In the genomic region with DNA sequence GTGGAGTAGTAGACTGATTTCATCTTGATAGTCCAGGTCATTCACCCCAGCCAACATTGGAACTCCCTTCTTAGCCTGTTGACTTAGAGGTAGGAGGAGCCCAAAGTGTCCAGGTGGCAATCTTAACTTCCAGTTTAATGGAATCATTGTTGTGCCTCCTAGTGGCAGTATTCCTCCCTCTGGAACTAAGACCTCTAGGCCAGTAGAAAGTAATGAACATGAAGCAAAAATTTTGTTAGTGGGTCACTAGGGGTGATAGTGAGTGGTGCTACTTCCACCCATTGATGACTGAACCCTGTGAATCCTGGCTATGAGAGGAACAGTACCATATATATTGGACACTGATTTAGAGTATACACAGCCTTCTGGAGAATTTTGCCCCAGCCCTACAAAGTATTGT, we compare ENCODE assay signal across 12 cellular contexts. TPM values are rescaled to one million over a fixed set of nuclear protein-coding genes. Genes with fewer than 3 reads are reported as not detected.
DNase-seq lines count a peak whose midpoint lies in the region; ATAC-seq, FAIRE-seq and TF ChIP-seq lines count a peak whose summit lies in the region.
"Not testable (repeated sequence)": the region's sequence is repeated elsewhere in the genome, so short reads cannot be mapped to it uniquely, and the experiment has no call there.
"Had no signal": no experiment of that assay in that cellular context is flagged by ENCODE, and none has a peak within 500 bp of the region (broad histone marks: within the 10 kb centered on the region; RNA-seq: fewer than 3 reads in every experiment).

No MANE protein-coding gene starts in this region.

- H4K20me1 ChIP-seq in GM23338 (replicated peaks; ENCODE audit: insufficient read depth); HepG2 (ENCODE audit: insufficient read depth, low read length): not testable (repeated sequence)

- not testable (repeated sequence) for TF ChIP-seq RAD21 in HepG2 (CRISPR knock-in tag; IDR thresholded peaks at IDR 0.05)

- FAIRE-seq in HepG2 (lab: Jason Lieb, UNC), result peak; percentile 36
- not testable (repeated sequence) for FAIRE-seq in small intestine (lab: Jason Lieb, UNC)

- H3K36me3 ChIP-seq in GM23338 (ENCODE audit: insufficient read depth); body of pancreas (replicated peaks in 1 of 2; ENCODE audit: insufficient read depth in 1 of 2, low read depth in 2 of 2); HepG2 (replicated peaks in 1 of 2; ENCODE audit: control insufficient read depth in 1 of 2, insufficient read depth in 2 of 2, low read length in 2 of 2); small intestine (ENCODE audit: control insufficient read depth in 2 of 2, insufficient read depth in 2 of 2, low read length in 2 of 2): not testable (repeated sequence)

- H3K27me3 ChIP-seq in GM23338 (ENCODE audit: insufficient read depth); body of pancreas; foreskin keratinocyte; HepG2 (ENCODE audit: control insufficient read depth in 1 of 2, insufficient read depth in 2 of 2, low read length in 2 of 2); small intestine (ENCODE audit: control insufficient read depth in 2 of 2, insufficient read depth in 2 of 2, low read length in 2 of 2): not testable (repeated sequence)

- TF ChIP-seq CTCF in C4-2B (conservative IDR thresholded peaks at IDR 0.05), result peak; percentile 28
- TF ChIP-seq CTCF in GM23338 (conservative IDR thresholded peaks at IDR 0.05; ENCODE audit: low read depth in 2 of 2), result peak; percentile 42 to 45
- TF ChIP-seq CTCF in LNCAP (IDR thresholded peaks at IDR 0.05), result peak; percentile 14; the same call in 1 of the 2 replicates
- peak in 4 of 7 experiments; percentile 18 to 54 (median 24) for TF ChIP-seq CTCF in body of pancreas (IDR thresholded peaks at IDR 0.05)
- TF ChIP-seq CTCF in foreskin keratinocyte (conservative IDR thresholded peaks at IDR 0.05), result peak; percentile 5
- not testable (repeated sequence) for TF ChIP-seq CTCF in HepG2 (CRISPR knock-in tag; IDR thresholded peaks at IDR 0.05)

- H3K79me2 ChIP-seq in GM23338 (replicated peaks; ENCODE audit: insufficient read depth); HepG2 (ENCODE audit: insufficient read depth, low read length): not testable (repeated sequence)

- DNase-seq in GM23338 (ENCODE audit: low spot score) (peak; percentile 24), SK-MEL-5 (ENCODE audit: low read depth, low spot score) (peak; percentile 53), body of pancreas (peak in 2 of 4 donors; percentile 11 to 17), small intestine (peak; percentile 30)
- not testable (repeated sequence) for DNase-seq in foreskin keratinocyte; HepG2 (ENCODE audit: low spot score)

- H3K4me1 Mint-ChIP-seq in GM23338, result not testable (repeated sequence)

- intact Hi-C loops in body of pancreas (cut with DNase I), result not testable (repeated sequence)
- intact Hi-C loops in HepG2 (cut with micrococcal nuclease; ENCODE audit: unreplicated experiment), result loop anchor here (1.0 kb wide), 1 partner anchor 121 kb away; no protein-coding TSS in a partner anchor

- not testable (repeated sequence) for H3K4me2 ChIP-seq in GM23338; HepG2 (ENCODE audit: low read depth, low read length)

- not testable (repeated sequence) for TF ChIP-seq EP300 in HepG2 (IDR thresholded peaks at IDR 0.05; ENCODE audit: low read depth in 2 of 2, low read length in 2 of 2); HepG2 (CRISPR knock-in tag; IDR thresholded peaks at IDR 0.05; ENCODE audit: borderline replicate concordance)

- H2AFZ ChIP-seq in GM23338; HepG2 (ENCODE audit: low read length): not testable (repeated sequence)

- POLR2A ChIA-PET in HepG2 (lab: Yijun Ruan, JAX), result not testable (repeated sequence)

- H3K9me3 Mint-ChIP-seq in GM23338, result not testable (repeated sequence)

- H3K36me3 Mint-ChIP-seq in GM23338 (ENCODE audit: low read depth), result not testable (repeated sequence)

- TF ChIP-seq POLR2A in body of pancreas (IDR thresholded peaks at IDR 0.05); HepG2 (IDR thresholded peaks at IDR 0.05; ENCODE audit: insufficient read depth in 1 of 2, low read depth in 2 of 2, low read length in 2 of 2): not testable (repeated sequence)

- not testable (repeated sequence) for H3K27ac Mint-ChIP-seq in GM23338

- BruUV-seq in HepG2 (replicated peaks; lab: Mats Ljungman, UMichigan), result not testable (repeated sequence)

- H3K9me3 ChIP-seq in body of pancreas; HepG2 (ENCODE audit: low read length); small intestine (ENCODE audit: control insufficient read depth, low read depth): not testable (repeated sequence)

- not testable (repeated sequence) for H3K4me3 Mint-ChIP-seq in GM23338

- CTCF ChIA-PET in HepG2 (lab: Yijun Ruan, JAX; ENCODE audit: low intra/inter-chr PET ratio, low total read pairs), result not testable (repeated sequence)

- in situ Hi-C loops in SK-MEL-5 (cut with HindIII; ENCODE audit: low pct_unique_long_range_greater_than_20kb, low sequenced_read_pairs); HepG2 (cut with HindIII; ENCODE audit: extremely low pct_ligation_motif_present, low pct_unique_long_range_greater_than_20kb): not testable (repeated sequence)

- H3K9me2 ChIP-seq in GM23338 (ENCODE audit: insufficient read depth), result not testable (repeated sequence)

- H3K9ac ChIP-seq in HepG2 (ENCODE audit: insufficient read depth, low read depth, low read length), result not testable (repeated sequence)

- H3K4me3 ChIP-seq in GM23338; body of pancreas; HepG2 (replicated peaks in 1 of 3; ENCODE audit: insufficient read depth in 1 of 3, low read depth in 2 of 3, low read length in 3 of 3); small intestine (ENCODE audit: low read depth in 1 of 2, low read length in 2 of 2): not testable (repeated sequence)

- not testable (repeated sequence) for H3K4me1 ChIP-seq in GM23338 (ENCODE audit: insufficient read depth); body of pancreas; foreskin keratinocyte; HepG2 (ENCODE audit: insufficient read depth, low read length); small intestine (ENCODE audit: control insufficient read depth in 2 of 2, insufficient read depth in 1 of 2, low read depth in 1 of 2, low read length in 1 of 2)

- ATAC-seq in GM23338, body of pancreas, foreskin keratinocyte: not testable (repeated sequence)
- ATAC-seq in HepG2, result peak; percentile 52; the same call in 1 of the 3 replicates

- not testable (repeated sequence) for H3F3A ChIP-seq in GM23338 (replicated peaks; ENCODE audit: low read depth)

- not testable (repeated sequence) for H3K27me3 Mint-ChIP-seq in GM23338 (ENCODE audit: insufficient read depth, low read depth, poor library complexity)

- not testable (repeated sequence) for H3K27ac ChIP-seq in C4-2B; GM23338 (ENCODE audit: low read depth); body of pancreas; foreskin keratinocyte; HepG2 (ENCODE audit: extremely low read length, insufficient read depth, low read length); small intestine (ENCODE audit: low read depth in 1 of 2, low read length in 1 of 2)

RNA-seq across cellular contexts. Expression of gene AMER1, which starts 8.5 kb away (rescaled TPM):
- total RNA-seq in GM23338 (2014; rRNA removed; shearing (Covaris generic)), result 10.6 and 10.9 TPM in 2 replicates
- 0.48 and 0.57 TPM in 2 replicates for polyA plus RNA-seq in GM23338 (2016; fragmentation: Nextera tagmentation; extraction: Ambion mirVana)
- total RNA-seq in SK-MEL-5 (2014; rRNA removed; shearing (Covaris generic)), result 1.6 and 1.8 TPM in 2 replicates
- polyA plus RNA-seq in SK-MEL-5 (2015; cell fraction: cytosol; rRNA removed), result 2.1 and 2.4 TPM in 2 replicates
- polyA plus RNA-seq in SK-MEL-5 (2015; cell fraction: nucleus; rRNA removed), result 5.9 and 6.5 TPM in 2 replicates
- total RNA-seq in body of pancreas, result 1 to 10 TPM; 6.7 to 7.6 TPM
- total RNA-seq in foreskin keratinocyte, result 2.4 and 3.0 TPM in 2 replicates
- 0.48 and 0.66 TPM in 2 replicates for polyA plus RNA-seq in foreskin keratinocyte
- 10.4 and 10.8 TPM in 2 replicates for total RNA-seq in HepG2 (2016; rRNA removed; fragmentation: Illumina TruSeq; extraction: Trizol)
- 0.61 and 0.71 TPM in 2 replicates for total RNA-seq in HepG2 (2016; cell fraction: cytosol; rRNA removed; fragmentation: Illumina TruSeq; extraction: Trizol; ENCODE audit: low read depth)
- 9.1 and 10.4 TPM in 2 replicates for total RNA-seq in HepG2 (2016; cell fraction: insoluble cytoplasmic fraction; rRNA removed; fragmentation: Illumina TruSeq; extraction: Trizol)
- 3.6 and 3.8 TPM in 2 replicates for total RNA-seq in HepG2 (2016; cell fraction: membrane; rRNA removed; fragmentation: Illumina TruSeq; extraction: Trizol)
- total RNA-seq in HepG2 (2016; cell fraction: nucleus; rRNA removed; fragmentation: Illumina TruSeq; extraction: Trizol), result 11.8 and 13.9 TPM in 2 replicates
- 2.8 and 3.1 TPM in 2 replicates for polyA plus RNA-seq in HepG2 (2011; rRNA removed)
- polyA plus RNA-seq in HepG2 (2011; cell fraction: cytosol; rRNA removed), result 1.6 and 2.0 TPM in 2 replicates
- polyA plus RNA-seq in HepG2 (2011; cell fraction: nucleus; rRNA removed), result 4.2 and 4.7 TPM in 2 replicates
- 3.6 and 4.0 TPM in 2 replicates for polyA plus RNA-seq in HepG2 (2012)
- polyA plus RNA-seq in HepG2 (2016; cell fraction: cytosol; fragmentation: Illumina TruSeq; extraction: Trizol; ENCODE audit: low read depth), result 0.17 and 0.29 TPM in 2 replicates
- polyA plus RNA-seq in HepG2 (2016; cell fraction: insoluble cytoplasmic fraction; fragmentation: Illumina TruSeq; extraction: Trizol; ENCODE audit: low read depth), result 5.3 and 6.3 TPM in 2 replicates
- polyA plus RNA-seq in HepG2 (2016; cell fraction: membrane; fragmentation: Illumina TruSeq; extraction: Trizol; ENCODE audit: low read depth), result 1.0 and 1.1 TPM in 2 replicates
- 9.9 and 11.4 TPM in 2 replicates for polyA plus RNA-seq in HepG2 (2016; cell fraction: nucleus; fragmentation: Illumina TruSeq; extraction: Trizol; ENCODE audit: insufficient read depth, low read depth)
- polyA minus RNA-seq in HepG2 (2011; rRNA and poly(A)+ RNA removed; ENCODE audit: low replicate concordance), result 8.5 and 12.3 TPM in 2 replicates
- 2.5 and 3.5 TPM in 2 replicates for polyA minus RNA-seq in HepG2 (2011; cell fraction: cytosol; rRNA and poly(A)+ RNA removed)
- polyA minus RNA-seq in HepG2 (2011; cell fraction: nucleus; rRNA and poly(A)+ RNA removed), result 7.6 and 9.1 TPM in 2 replicates
- polyA plus RNA-seq in small intestine, result 1 to 10 TPM; 1.1 to 2.4 (median 1.4) TPM

RNA-seq across cellular contexts. Expression of gene ASB12, which starts 16.4 kb away (rescaled TPM):
- 0.39 and 1.2 TPM in 2 replicates for total RNA-seq in GM23338 (2014; rRNA removed; shearing (Covaris generic))
- polyA plus RNA-seq in GM23338 (2016; fragmentation: Nextera tagmentation; extraction: Ambion mirVana) (0.63 and 1.1 TPM in 2 replicates), foreskin keratinocyte (0.11 TPM in 1 of 2 replicates, not detected in the other), HepG2 (2011; rRNA removed) (0.05 TPM in 1 of 2 replicates, not detected in the other), small intestine (under 1 TPM in 1 of 3 donors, not detected in 2; 0.18 TPM)
- total RNA-seq in SK-MEL-5 (2014; rRNA removed; shearing (Covaris generic)), result not detected in 2 replicates
- polyA plus RNA-seq in SK-MEL-5 (2015; cell fraction: cytosol; rRNA removed), result 0.08 TPM in 1 of 2 replicates, not detected in the other
- polyA plus RNA-seq in SK-MEL-5 (2015; cell fraction: nucleus; rRNA removed), result not detected in 2 replicates
- total RNA-seq in body of pancreas (not detected), foreskin keratinocyte (0.07 TPM in 1 of 2 replicates, not detected in the other), HepG2 (2016; rRNA removed; fragmentation: Illumina TruSeq; extraction: Trizol) (not detected in 2 replicates)
- total RNA-seq in HepG2 (2016; cell fraction: cytosol; rRNA removed; fragmentation: Illumina TruSeq; extraction: Trizol; ENCODE audit: low read depth), result not detected in 2 replicates
- total RNA-seq in HepG2 (2016; cell fraction: insoluble cytoplasmic fraction; rRNA removed; fragmentation: Illumina TruSeq; extraction: Trizol), result not detected in 2 replicates
- not detected in 2 replicates for total RNA-seq in HepG2 (2016; cell fraction: membrane; rRNA removed; fragmentation: Illumina TruSeq; extraction: Trizol)
- total RNA-seq in HepG2 (2016; cell fraction: nucleus; rRNA removed; fragmentation: Illumina TruSeq; extraction: Trizol), result not detected in 2 replicates
- polyA plus RNA-seq in HepG2 (2011; cell fraction: cytosol; rRNA removed), result not detected in 2 replicates
- polyA plus RNA-seq in HepG2 (2011; cell fraction: nucleus; rRNA removed), result not detected in 2 replicates
- polyA plus RNA-seq in HepG2 (2012), result not detected in 2 replicates
- not detected in 2 replicates for polyA plus RNA-seq in HepG2 (2016; cell fraction: cytosol; fragmentation: Illumina TruSeq; extraction: Trizol; ENCODE audit: low read depth)
- polyA plus RNA-seq in HepG2 (2016; cell fraction: insoluble cytoplasmic fraction; fragmentation: Illumina TruSeq; extraction: Trizol; ENCODE audit: low read depth), result not detected in 2 replicates
- polyA plus RNA-seq in HepG2 (2016; cell fraction: membrane; fragmentation: Illumina TruSeq; extraction: Trizol; ENCODE audit: low read depth), result not detected in 2 replicates
- polyA plus RNA-seq in HepG2 (2016; cell fraction: nucleus; fragmentation: Illumina TruSeq; extraction: Trizol; ENCODE audit: insufficient read depth, low read depth), result not detected in 2 replicates
- polyA minus RNA-seq in HepG2 (2011; rRNA and poly(A)+ RNA removed; ENCODE audit: low replicate concordance), result not detected in 2 replicates
- polyA minus RNA-seq in HepG2 (2011; cell fraction: cytosol; rRNA and poly(A)+ RNA removed), result not detected in 2 replicates
- not detected in 2 replicates for polyA minus RNA-seq in HepG2 (2011; cell fraction: nucleus; rRNA and poly(A)+ RNA removed)
- total RNA-seq: CD4-positive, CD25-positive, alpha-beta regulatory T cell; G401; GM12878; IMR-90 had no signal
- polyA plus RNA-seq: IMR-90 had no signal
